ENCODE assay signal across 21 cellular contexts in the genomic region with DNA sequence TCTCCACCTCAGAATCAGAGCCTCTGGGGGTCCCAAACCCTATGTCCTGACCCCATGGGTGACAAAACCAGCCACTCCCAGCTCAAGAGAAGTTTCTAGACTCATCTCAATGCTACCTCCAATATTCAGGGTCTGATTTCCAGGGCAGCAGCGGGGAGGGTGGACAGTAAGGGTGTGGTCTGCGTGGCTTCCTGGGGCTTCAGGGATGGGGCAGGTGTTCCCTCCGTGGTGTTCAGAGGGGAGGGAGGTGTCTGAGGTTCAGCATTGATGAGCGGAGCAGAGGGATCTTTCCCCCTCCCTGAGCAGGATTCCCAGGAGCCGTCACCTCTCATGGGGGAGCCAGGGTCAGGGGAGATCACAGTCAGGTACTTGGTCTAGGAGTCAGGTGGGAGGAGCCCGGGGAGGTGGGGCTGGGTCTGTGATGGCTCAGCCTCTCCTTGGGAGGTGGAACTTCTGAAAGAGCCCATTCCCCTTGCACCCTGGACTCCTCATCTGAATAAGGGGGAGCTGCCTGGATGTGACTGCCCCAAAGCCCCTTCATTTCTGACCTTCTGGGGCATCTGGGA. TPM values are rescaled to one million over a fixed set of nuclear protein-coding genes. Genes with fewer than 3 reads are reported as not detected.
A peak's percentile ranks its signal among the peaks of the same experiment; 100 is the strongest.
DNase-seq lines count a peak whose midpoint lies in the region; ATAC-seq, FAIRE-seq and TF ChIP-seq lines count a peak whose summit lies in the region.
"Had no signal": no experiment of that assay in that cellular context is flagged by ENCODE, and none has a peak within 500 bp of the region (broad histone marks: within the 10 kb centered on the region; RNA-seq: fewer than 3 reads in every experiment).

No MANE protein-coding gene starts in this region.

- no peak for TF ChIP-seq EP300 in sigmoid colon (IDR thresholded peaks at IDR 0.05)

- H3K27me3 ChIP-seq in sigmoid colon = peaks cover 0 to 3% (median 0%) of the 10 kb centered on the region in 3 donors

- H3K4me1 ChIP-seq in kidney (ENCODE audit: control insufficient read depth in 1 of 2, insufficient read depth in 1 of 2, low read depth in 1 of 2, low read length in 2 of 2) (no peaks in the 10 kb centered on the region), sigmoid colon (no peaks in the 10 kb centered on the region)

- peak overlapping the region in 1 of 2 donors; percentile 47 for H3K4me3 Mint-ChIP-seq in CD14-positive monocyte
- H3K4me3 Mint-ChIP-seq in WTC11 = no peak overlapping the region
- no peak overlapping the region for H3K4me3 Mint-ChIP-seq in stimulated activated memory B cell treated with anti-CD40 and anti-IgM and Interleukin-4, amounts not matched to agents 10 μg/mL and 1 μg/mL and 100 μg/mL, for 72 hours
- H3K4me3 Mint-ChIP-seq in stimulated activated effector memory CD8-positive, alpha-beta T cell treated with anti-CD3 and anti-CD28 coated beads, Interleukin-12 subunit alpha, Interleukin-12 subunit beta, amount 100 ng/mL, for 72 hours = no peak overlapping the region
- H3K4me3 Mint-ChIP-seq: CD8-positive, alpha-beta memory T cell had no signal

- POLR2A ChIA-PET in WTC11 (lab: Charles Lee) = no interaction called here

- TF ChIP-seq POLR2A in sigmoid colon (IDR thresholded peaks at IDR 0.05) = no peak

- DNase-seq in CD14-positive monocyte (ENCODE audit: low spot score) (peak; percentile 40), WTC11 (ENCODE audit: low spot score) (no peak), kidney (peak; percentile 41), sigmoid colon (no peak)
- no peak for DNase-seq in stimulated activated effector memory CD8-positive, alpha-beta T cell treated with anti-CD3 and anti-CD28 coated beads, Interleukin-12 subunit alpha, Interleukin-12 subunit beta, amount 100 ng/mL, for 72 hours (ENCODE audit: low spot score in 2 of 2)
- DNase-seq in activated naive CD4-positive, alpha-beta T cell treated with anti-CD3 and anti-CD28 coated beads, Interleukin-2, amount 50 U/mL, for 16 hours = no peak
- DNase-seq: CD8-positive, alpha-beta memory T cell; GM23248; KBM-7; NCI-H1105 treated with DMSO at 0.1 percent for 48 hours; NCI-H1694 treated with DMSO at 0.1 percent for 48 hours; NCI-H748 treated with DMSO at 0.1 percent for 48 hours; OCI-M1; SHP77 had no signal

- no peak overlapping the region for H3K4me3 ChIP-seq in kidney (ENCODE audit: low read length in 2 of 2)
- H3K4me3 ChIP-seq in sigmoid colon = no peak overlapping the region
- H3K4me3 ChIP-seq: GM23248 had no signal

- ATAC-seq in WTC11 = peak; percentile 67
- ATAC-seq in stimulated activated memory B cell treated with anti-CD40 and anti-IgM and Interleukin-4, amounts not matched to agents 10 μg/mL and 1 μg/mL and 100 μg/mL, for 72 hours = peak; percentile 10
- no peak for ATAC-seq in stimulated activated effector memory CD8-positive, alpha-beta T cell treated with anti-CD3 and anti-CD28 coated beads, Interleukin-12 subunit alpha, Interleukin-12 subunit beta, amount 100 ng/mL, for 72 hours

- H3K36me3 Mint-ChIP-seq in CD14-positive monocyte = peaks cover 49 to 55% of the 10 kb centered on the region in 2 donors
- H3K36me3 Mint-ChIP-seq in WTC11 = peaks cover 38% of the 10 kb centered on the region
- no peaks in the 10 kb centered on the region for H3K36me3 Mint-ChIP-seq in stimulated activated memory B cell treated with anti-CD40 and anti-IgM and Interleukin-4, amounts not matched to agents 10 μg/mL and 1 μg/mL and 100 μg/mL, for 72 hours
- no peaks in the 10 kb centered on the region for H3K36me3 Mint-ChIP-seq in stimulated activated effector memory CD8-positive, alpha-beta T cell treated with anti-CD3 and anti-CD28 coated beads, Interleukin-12 subunit alpha, Interleukin-12 subunit beta, amount 100 ng/mL, for 72 hours
- H3K36me3 Mint-ChIP-seq: CD8-positive, alpha-beta memory T cell had no signal

- H3K27ac ChIP-seq in kidney (ENCODE audit: low read depth in 2 of 2, low read length in 2 of 2) (no peak overlapping the region), sigmoid colon (no peak overlapping the region)
- H3K27ac ChIP-seq: GM23248 had no signal

- FAIRE-seq in kidney (lab: Jason Lieb, UNC) = no peak
- FAIRE-seq: A204.1, GM12891, GM19239 had no signal

- CTCF ChIA-PET in WTC11 (lab: Charles Lee) = no interaction called here

- H3K27ac Mint-ChIP-seq in CD14-positive monocyte = peak overlapping the region in 6 of 7 donors; percentile 13 to 82 (median 51)
- H3K27ac Mint-ChIP-seq in WTC11 = no peak overlapping the region
- H3K27ac Mint-ChIP-seq in stimulated activated memory B cell treated with anti-CD40 and anti-IgM and Interleukin-4, amounts not matched to agents 10 μg/mL and 1 μg/mL and 100 μg/mL, for 72 hours = no peak overlapping the region
- H3K27ac Mint-ChIP-seq in stimulated activated effector memory CD8-positive, alpha-beta T cell treated with anti-CD3 and anti-CD28 coated beads, Interleukin-12 subunit alpha, Interleukin-12 subunit beta, amount 100 ng/mL, for 72 hours = no peak overlapping the region

- H3K9ac ChIP-seq in kidney (ENCODE audit: low read length in 2 of 2) = no peak overlapping the region
- H3K9ac ChIP-seq: GM23248 had no signal

- peaks cover 80% of the 10 kb centered on the region for H3K4me1 Mint-ChIP-seq in CD14-positive monocyte
- 0 out of 2 replicates have a peak, but pooled peaks cover 2% of the 10 kb centered on the region for H3K4me1 Mint-ChIP-seq in WTC11
- peaks cover 27% of the 10 kb centered on the region for H3K4me1 Mint-ChIP-seq in stimulated activated memory B cell treated with anti-CD40 and anti-IgM and Interleukin-4, amounts not matched to agents 10 μg/mL and 1 μg/mL and 100 μg/mL, for 72 hours
- H3K4me1 Mint-ChIP-seq in stimulated activated effector memory CD8-positive, alpha-beta T cell treated with anti-CD3 and anti-CD28 coated beads, Interleukin-12 subunit alpha, Interleukin-12 subunit beta, amount 100 ng/mL, for 72 hours = peaks cover 10% of the 10 kb centered on the region

- H3K9me3 Mint-ChIP-seq in CD14-positive monocyte (peaks cover 0 to 3% (median 2%) of the 10 kb centered on the region in 7 donors), WTC11 (peaks cover 57% of the 10 kb centered on the region)
- no peaks in the 10 kb centered on the region for H3K9me3 Mint-ChIP-seq in stimulated activated memory B cell treated with anti-CD40 and anti-IgM and Interleukin-4, amounts not matched to agents 10 μg/mL and 1 μg/mL and 100 μg/mL, for 72 hours
- H3K9me3 Mint-ChIP-seq in stimulated activated effector memory CD8-positive, alpha-beta T cell treated with anti-CD3 and anti-CD28 coated beads, Interleukin-12 subunit alpha, Interleukin-12 subunit beta, amount 100 ng/mL, for 72 hours = no peaks in the 10 kb centered on the region

- H3K36me3 ChIP-seq in kidney (ENCODE audit: control insufficient read depth in 1 of 2, insufficient read depth in 2 of 2, low read length in 2 of 2) (no peaks in the 10 kb centered on the region), sigmoid colon (no peaks in the 10 kb centered on the region)

- no peaks in the 10 kb centered on the region for H3K9me3 ChIP-seq in kidney (ENCODE audit: control insufficient read depth in 1 of 2, low read length in 2 of 2)
- no peaks in the 10 kb centered on the region for H3K9me3 ChIP-seq in sigmoid colon

- H3K27me3 Mint-ChIP-seq in CD14-positive monocyte (ENCODE audit: low read depth in 3 of 3) (peaks cover 0 to 2% (median 0%) of the 10 kb centered on the region in 3 donors), WTC11 (ENCODE audit: low read depth) (peaks cover 13% of the 10 kb centered on the region)
- H3K27me3 Mint-ChIP-seq in stimulated activated memory B cell treated with anti-CD40 and anti-IgM and Interleukin-4, amounts not matched to agents 10 μg/mL and 1 μg/mL and 100 μg/mL, for 72 hours = peaks cover 9% of the 10 kb centered on the region

- 62 to 77% methylated on average over 6 of the region's 6 CpGs for WGBS in sigmoid colon, 2 donors

- no peak for TF ChIP-seq CTCF in CD14-positive monocyte (IDR thresholded peaks at IDR 0.05)
- TF ChIP-seq CTCF in WTC11 (IDR thresholded peaks at IDR 0.05) = no peak
- no peak for TF ChIP-seq CTCF in kidney (IDR thresholded peaks at IDR 0.05; ENCODE audit: borderline replicate concordance, extremely low read depth, insufficient read depth)
- TF ChIP-seq CTCF in sigmoid colon (IDR thresholded peaks at IDR 0.05) = no peak

- intact Hi-C loops in CD14-positive monocyte (cut with micrococcal nuclease) = loop anchor here in 1 of 2 donors (5.0 kb wide), 1 partner anchor 279 kb away; no protein-coding TSS in a partner anchor
- intact Hi-C loops in kidney (cut with DNase I) = no loop called here
- intact Hi-C loops in sigmoid colon (cut with DNase I) = no loop called here

TF ChIP-seq in WTC11, 78 proteins besides CTCF, POLR2A, EP300 and RAD21 (continues in another document):
- TF ChIP-seq FOXK1 (CRISPR knock-in tag; IDR thresholded peaks at IDR 0.05) (no peak), E2F5 (CRISPR knock-in tag; IDR thresholded peaks at IDR 0.05) (no peak)

RNA-seq across cellular contexts. Expression of gene LILRA2, which starts 2.9 kb away (rescaled TPM):
- polyA plus RNA-seq in CD14-positive monocyte (100 to 1,000 TPM; 377 to 451 TPM), kidney (ENCODE audit: insufficient read depth, low read depth, low replicate concordance) (2.1 TPM), sigmoid colon (1 to 10 TPM in 2 of 3 donors, under 1 TPM in 1; 0.66 to 3.2 (median 2.4) TPM)
- total RNA-seq in WTC11 (2021) (not detected in 3 replicates), kidney (4.2 TPM), sigmoid colon (1 to 10 TPM in 3 of 4 donors, not detected in 1; 3.1 to 3.4 (median 3.2) TPM)
- total RNA-seq: CD8-positive, alpha-beta memory T cell; GM23248; NCI-H460; RPMI7951 had no signal
- polyA plus RNA-seq: BJ; CD8-positive, alpha-beta memory T cell; GM23248 had no signal

RNA-seq across cellular contexts. Expression of gene LILRA1, which starts 16.9 kb away (rescaled TPM):
- 100 to 1,000 TPM in 1 of 2 donors, 10 to 100 TPM in 1; 88.5 to 151 TPM for polyA plus RNA-seq in CD14-positive monocyte
- not detected in 3 replicates for total RNA-seq in WTC11 (2021)
- total RNA-seq in kidney = 2.2 TPM
- polyA plus RNA-seq in kidney (ENCODE audit: insufficient read depth, low read depth, low replicate concordance) = 0.43 TPM
- 1 to 10 TPM in 2 of 4 donors, under 1 TPM in 2; 0.66 to 2.3 (median 0.91) TPM for total RNA-seq in sigmoid colon
- under 1 TPM in 1 of 3 donors, not detected in 2; 0.54 TPM for polyA plus RNA-seq in sigmoid colon
- total RNA-seq: CD8-positive, alpha-beta memory T cell; GM23248; NCI-H460; RPMI7951 had no signal
- polyA plus RNA-seq: BJ; CD8-positive, alpha-beta memory T cell; GM23248 had no signal

RNA-seq across cellular contexts. Expression of gene LILRB1, which starts 53.8 kb away (rescaled TPM):
- polyA plus RNA-seq in CD14-positive monocyte = 10 to 100 TPM; 27.2 to 60.6 TPM
- 0.09 TPM in 1 of 3 replicates, not detected in the others for total RNA-seq in WTC11 (2021)
- total RNA-seq in kidney = 10.9 TPM
- polyA plus RNA-seq in kidney (ENCODE audit: insufficient read depth, low read depth, low replicate concordance) = 0.41 TPM
- total RNA-seq in sigmoid colon = 1 to 10 TPM; 1.8 to 5.8 (median 3.0) TPM
- 10 to 100 TPM in 1 of 3 donors, 1 to 10 TPM in 2; 3.7 to 11.7 (median 6.6) TPM for polyA plus RNA-seq in sigmoid colon
- total RNA-seq: GM23248, NCI-H460, RPMI7951 had no signal
- polyA plus RNA-seq: BJ had no signal

Comparison
In these comparisons a context has a peak if more than half of its experiments do, and no peak if none do; other contexts are left out.
1. DNase-seq: peak in CD14-positive monocyte (single experiment) and kidney (single experiment); none in WTC11 (single experiment), stimulated activated effector memory CD8-positive, alpha-beta T cell treated with anti-CD3 and anti-CD28 coated beads, Interleukin-12 subunit alpha, Interleukin-12 subunit beta, amount 100 ng/mL, for 72 hours (0 of 2), sigmoid colon (single experiment) and activated naive CD4-positive, alpha-beta T cell treated with anti-CD3 and anti-CD28 coated beads, Interleukin-2, amount 50 U/mL, for 16 hours (single experiment).
2. H3K27ac Mint-ChIP-seq: peak in CD14-positive monocyte (6 of 7); none in WTC11 (single experiment), stimulated activated memory B cell treated with anti-CD40 and anti-IgM and Interleukin-4, amounts not matched to agents 10 μg/mL and 1 μg/mL and 100 μg/mL, for 72 hours (single experiment) and stimulated activated effector memory CD8-positive, alpha-beta T cell treated with anti-CD3 and anti-CD28 coated beads, Interleukin-12 subunit alpha, Interleukin-12 subunit beta, amount 100 ng/mL, for 72 hours (single experiment).